In the genomic region with DNA sequence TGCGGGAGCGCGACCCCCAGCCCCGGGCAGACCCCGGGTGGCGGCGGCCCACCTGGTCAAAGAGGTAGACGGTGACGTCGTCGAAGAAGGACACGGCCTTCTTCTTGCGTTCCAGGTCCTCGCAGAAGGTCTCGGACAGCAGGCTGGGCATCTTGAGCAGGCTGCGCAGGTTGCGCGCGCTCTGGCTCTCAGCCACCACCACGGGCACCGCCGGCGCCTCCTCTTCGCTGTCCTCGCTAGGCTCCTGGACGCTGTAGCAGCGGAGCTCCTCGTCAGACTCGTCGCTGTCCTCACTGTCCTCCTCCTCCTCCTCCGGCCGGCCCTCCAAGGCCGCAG, we compare ENCODE assay signal across 10 cellular contexts. TPM values are rescaled to one million over a fixed set of nuclear protein-coding genes. Genes with fewer than 3 reads are reported as not detected.
DNase-seq lines count a peak whose midpoint lies in the region; TF ChIP-seq lines count a peak whose summit lies in the region.
"Had no signal": no experiment of that assay in that cellular context is flagged by ENCODE, and none has a peak within 500 bp of the region (broad histone marks: within the 10 kb centered on the region; RNA-seq: fewer than 3 reads in every experiment).

No MANE protein-coding gene starts in this region.

- no peak for TF ChIP-seq EP300 in SK-N-SH (IDR thresholded peaks at IDR 0.05; ENCODE audit: borderline replicate concordance in 1 of 2, low read depth in 1 of 2, low read length in 1 of 2)

- CTCF ChIA-PET in SK-N-SH (lab: Yijun Ruan, JAX), result interaction anchor here (1.2 to 13.0 kb wide), 3 partner anchors 12 to 22 kb away, joined by 3 to 177 read pairs (median 4); no protein-coding TSS in a partner anchor

- WGBS in endodermal cell (ENCODE audit: insufficient coverage in 1 of 2, insufficient read length in 1 of 2), 2 experiments, result 96 to 98% methylated on average over 23 to 33 of the region's 33 CpGs
- 94% methylated on average over 33 of the region's 33 CpGs for WGBS in SK-N-SH (ENCODE audit: low lambda C conversion rate)
- 68 to 90% methylated on average over 8 to 33 of the region's 33 CpGs for WGBS in thyroid gland, 2 donors

- no peak overlapping the region for H3K4me2 ChIP-seq in SK-N-SH

- H3K9me3 ChIP-seq in endodermal cell (ENCODE audit: control insufficient read depth, low read length), result no peaks in the 10 kb centered on the region
- H3K9me3 ChIP-seq in SK-N-SH, result no peaks in the 10 kb centered on the region
- H3K9me3 ChIP-seq in thyroid gland, result no peaks in the 10 kb centered on the region

- peak overlapping the region; percentile 49 for H3K4me3 Mint-ChIP-seq in endodermal cell

- no peak for TF ChIP-seq CTCF in endodermal cell (conservative IDR thresholded peaks at IDR 0.05)
- no peak for TF ChIP-seq CTCF in SK-N-SH (IDR thresholded peaks at IDR 0.05)
- no peak for TF ChIP-seq CTCF in thyroid gland (IDR thresholded peaks at IDR 0.05)

- no peaks in the 10 kb centered on the region for H3K36me3 Mint-ChIP-seq in endodermal cell (ENCODE audit: low read depth)

- H3K9me3 Mint-ChIP-seq in endodermal cell, result no peaks in the 10 kb centered on the region
- H3K9me3 Mint-ChIP-seq: dendritic cell treated with granulocyte-macrophage colony-stimulating factor and Interleukin-4, amounts not matched to agents 40 ng/mL and 50 ng/mL, for 4 days had no signal

- H3K4me3 ChIP-seq in endodermal cell (ENCODE audit: low read length) (no peak overlapping the region), skeletal muscle cell (ENCODE audit: low read depth, low read length) (peak overlapping the region; percentile 60), SK-N-SH (ENCODE audit: low read depth in 2 of 2, low read length in 1 of 2) (no peak overlapping the region), thyroid gland (replicated peaks in 1 of 3) (no peak overlapping the region)

- H3F3A ChIP-seq in SK-N-SH (replicated peaks; ENCODE audit: insufficient read depth), result no peaks in the 10 kb centered on the region

- DNase-seq in DMS153 treated with DMSO at 0.1 percent for 48 hours (lab: John Stamatoyannopoulos, UW; ENCODE audit: unreplicated experiment), result peak; percentile 17
- DNase-seq in NCI-H146 treated with DMSO at 0.1 percent for 48 hours (lab: John Stamatoyannopoulos, UW; ENCODE audit: unreplicated experiment), result peak; percentile 8
- DNase-seq in endodermal cell, result no peak
- DNase-seq in skeletal muscle cell (ENCODE audit: low read depth), result no peak
- no peak for DNase-seq in activated naive CD4-positive, alpha-beta T cell treated with Interleukin-2 at 50 U/mL for 16 hours
- no peak for DNase-seq in SK-N-SH
- DNase-seq in thyroid gland, result no peak
- no peak for DNase-seq in activated CD4-positive, alpha-beta T cell treated with anti-CD3 and anti-CD28 coated beads for 48 hours

- POLR2A ChIA-PET in SK-N-SH (lab: Yijun Ruan, JAX), result no interaction called here

- H3K36me3 ChIP-seq in endodermal cell (ENCODE audit: control insufficient read depth, insufficient read depth, low read length) (no peaks in the 10 kb centered on the region), SK-N-SH (replicated peaks in 1 of 2; ENCODE audit: control insufficient read depth in 1 of 2, insufficient read depth in 2 of 2, low read length in 1 of 2) (no peaks in the 10 kb centered on the region), thyroid gland (no peaks in the 10 kb centered on the region)

- intact Hi-C loops in thyroid gland (cut with DNase I), result no loop called here

- H4K20me1 ChIP-seq in SK-N-SH (ENCODE audit: insufficient read depth), result no peaks in the 10 kb centered on the region

- no peaks in the 10 kb centered on the region for H3K4me1 Mint-ChIP-seq in endodermal cell

- H2AFZ ChIP-seq in SK-N-SH (ENCODE audit: low read depth), result no peak overlapping the region

- H3K27ac Mint-ChIP-seq in endodermal cell, result no peak overlapping the region

- H3K27me3 ChIP-seq in endodermal cell (ENCODE audit: control insufficient read depth, insufficient read depth, low read length, poor library complexity, severe bottlenecking) (no peaks in the 10 kb centered on the region), SK-N-SH (ENCODE audit: insufficient read depth) (no peaks in the 10 kb centered on the region), thyroid gland (no peaks in the 10 kb centered on the region)

- H3K27ac ChIP-seq in endodermal cell (ENCODE audit: low read depth, low read length), result peak overlapping the region; percentile 7
- H3K27ac ChIP-seq in SK-N-SH (ENCODE audit: low read depth in 2 of 2, low read length in 1 of 2), result no peak overlapping the region
- no peak overlapping the region for H3K27ac ChIP-seq in thyroid gland

- no peak overlapping the region for H3K9ac ChIP-seq in endodermal cell (ENCODE audit: extremely low read depth, low read length, poor library complexity, severe bottlenecking)
- no peak overlapping the region for H3K9ac ChIP-seq in SK-N-SH

- H3K4me1 ChIP-seq in endodermal cell (ENCODE audit: control insufficient read depth, insufficient read depth, low read length) (no peaks in the 10 kb centered on the region), SK-N-SH (ENCODE audit: control insufficient read depth in 1 of 2, insufficient read depth in 2 of 2, low read depth in 1 of 2, low read length in 1 of 2) (peaks cover 0 to 23% of the 10 kb centered on the region in 2 experiments; a peak in 1 of 4 replicates), thyroid gland (peaks cover 6 to 13% of the 10 kb centered on the region in 2 donors)

- H3K9me2 ChIP-seq in SK-N-SH, result no peaks in the 10 kb centered on the region

- no peak for TF ChIP-seq RAD21 in SK-N-SH (IDR thresholded peaks at IDR 0.05; ENCODE audit: low read length)

- H3K79me2 ChIP-seq in SK-N-SH (ENCODE audit: insufficient read depth), result no peaks in the 10 kb centered on the region

- no peak for TF ChIP-seq POLR2A in thyroid gland (IDR thresholded peaks at IDR 0.05)

- no peaks in the 10 kb centered on the region for H3K27me3 Mint-ChIP-seq in endodermal cell (ENCODE audit: insufficient read depth)
- H3K27me3 Mint-ChIP-seq: dendritic cell treated with granulocyte-macrophage colony-stimulating factor and Interleukin-4, amounts not matched to agents 40 ng/mL and 50 ng/mL, for 4 days had no signal

TF ChIP-seq in SK-N-SH, 30 proteins besides CTCF, POLR2A, EP300 and RAD21:
- no peak for TF ChIP-seq MEF2A (IDR thresholded peaks at IDR 0.05; ENCODE audit: borderline replicate concordance, low read depth)
- TF ChIP-seq TAF1 (IDR thresholded peaks at IDR 0.05; ENCODE audit: borderline replicate concordance, low read depth, low read length), result no peak
- no peak for TF ChIP-seq FOXM1 (IDR thresholded peaks at IDR 0.05; ENCODE audit: low read depth)
- no peak for TF ChIP-seq SIN3A (IDR thresholded peaks at IDR 0.05; ENCODE audit: borderline replicate concordance, low read depth, low read length)

RNA-seq across cellular contexts. Expression of gene PVALEF, which starts 45.2 kb away (rescaled TPM):
- total RNA-seq in endodermal cell (not detected), thyroid gland (not detected)
- polyA plus RNA-seq in endodermal cell (2013, experiment 1 of 2), result not detected
- polyA plus RNA-seq in endodermal cell (2013, experiment 2 of 2), result not detected
- not detected in 2 replicates for polyA plus RNA-seq in SK-N-SH (2012; rRNA removed)
- polyA plus RNA-seq in SK-N-SH (2012; cell fraction: cytosol; rRNA removed), result not detected in 2 replicates
- polyA plus RNA-seq in SK-N-SH (2012; cell fraction: nucleus; rRNA removed), result not detected in 2 replicates
- total RNA-seq: pulmonary artery endothelial cell had no signal

RNA-seq across cellular contexts. Expression of gene AATK, which starts 45.9 kb away (rescaled TPM):
- total RNA-seq in endodermal cell, result 1 to 10 TPM; 3.3 to 4.3 TPM
- 2.7 TPM for polyA plus RNA-seq in endodermal cell (2013, experiment 1 of 2)
- polyA plus RNA-seq in endodermal cell (2013, experiment 2 of 2), result 4.6 TPM
- 0.19 and 0.51 TPM in 2 replicates for polyA plus RNA-seq in SK-N-SH (2012; rRNA removed)
- polyA plus RNA-seq in SK-N-SH (2012; cell fraction: cytosol; rRNA removed), result 0.28 and 0.43 TPM in 2 replicates
- 1.0 and 1.5 TPM in 2 replicates for polyA plus RNA-seq in SK-N-SH (2012; cell fraction: nucleus; rRNA removed)
- 10 to 100 TPM in 1 of 4 donors, 1 to 10 TPM in 3; 4.1 to 17.6 (median 7.4) TPM for total RNA-seq in thyroid gland

Comparison
In these comparisons a context has a peak if more than half of its experiments do, and no peak if none do; other contexts are left out.
1. DNase-seq: peak in DMS153 treated with DMSO at 0.1 percent for 48 hours (single experiment) and NCI-H146 treated with DMSO at 0.1 percent for 48 hours (single experiment); none in endodermal cell (single experiment), skeletal muscle cell (single experiment), activated naive CD4-positive, alpha-beta T cell treated with Interleukin-2 at 50 U/mL for 16 hours (single experiment), SK-N-SH (single experiment), thyroid gland (0 of 2) and activated CD4-positive, alpha-beta T cell treated with anti-CD3 and anti-CD28 coated beads for 48 hours (single experiment).